1 cellular context compared by ENCODE assay signal in the genomic region with DNA sequence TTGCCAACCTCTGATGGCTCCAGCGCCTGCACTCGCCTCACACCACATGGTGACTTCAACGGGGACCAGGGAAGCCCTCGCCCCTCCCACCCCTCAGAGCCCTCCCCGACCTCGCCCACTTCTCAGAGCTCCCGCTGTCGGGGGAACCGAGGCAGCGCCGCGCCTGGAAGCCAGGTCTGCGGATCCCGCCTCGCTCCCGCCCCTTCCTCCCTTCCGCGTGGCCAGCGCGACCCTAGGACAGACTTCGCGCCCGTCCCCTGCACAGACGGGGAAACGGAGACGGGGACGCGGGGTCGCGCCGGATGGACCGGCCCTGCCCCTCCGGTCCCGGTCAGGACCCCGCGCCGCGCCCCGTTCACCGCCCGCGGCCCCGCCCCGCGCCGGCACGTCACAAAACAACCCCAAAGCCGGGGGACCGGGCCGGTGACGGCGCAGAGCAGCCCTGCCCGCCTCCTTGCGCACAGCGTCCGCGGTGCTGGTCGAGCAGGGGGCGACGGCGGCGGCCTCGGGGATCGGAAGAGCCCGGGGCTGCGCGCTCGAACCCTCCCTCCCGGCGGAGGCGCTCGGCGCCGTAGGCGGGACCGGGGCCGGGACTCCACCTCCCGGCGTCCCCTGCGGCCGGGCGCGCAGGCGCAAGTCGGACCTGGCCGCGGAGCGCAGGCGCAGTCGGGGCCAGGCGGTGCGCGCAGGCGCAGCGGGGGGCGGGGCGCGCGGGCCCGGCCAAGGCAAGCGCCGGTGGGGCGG.
TF ChIP-seq lines count a peak whose summit lies in the region.

No MANE protein-coding gene starts in this region.

TF ChIP-seq in HepG2, 621 proteins besides CTCF, POLR2A, EP300 and RAD21 (continued from another document and continues in another):
- TF ChIP-seq AFF4 (CRISPR knock-in tag; IDR thresholded peaks at IDR 0.05) (no peak), ARID2 (CRISPR knock-in tag; IDR thresholded peaks at IDR 0.05; ENCODE audit: borderline replicate concordance) (no peak), PLRG1 (conservative IDR thresholded peaks at IDR 0.05) (no peak), ZNF672 (CRISPR knock-in tag; IDR thresholded peaks at IDR 0.05) (no peak), ZNF33A (CRISPR knock-in tag; IDR thresholded peaks at IDR 0.05; ENCODE audit: borderline replicate concordance) (no peak), ARID5B (CRISPR knock-in tag; IDR thresholded peaks at IDR 0.05) (no peak), REXO4 (CRISPR knock-in tag; IDR thresholded peaks at IDR 0.05; ENCODE audit: borderline replicate concordance) (0 out of 2 replicates have a peak, but pooled peaks have one; percentile 18), TFDP1 (CRISPR knock-in tag; IDR thresholded peaks at IDR 0.05; ENCODE audit: borderline replicate concordance) (no peak), THAP11 (CRISPR knock-in tag; IDR thresholded peaks at IDR 0.05) (peak; percentile 92), HOXD1 (CRISPR knock-in tag; IDR thresholded peaks at IDR 0.05) (no peak), KDM1A (CRISPR knock-in tag; IDR thresholded peaks at IDR 0.05) (no peak), JUNB (CRISPR knock-in tag; IDR thresholded peaks at IDR 0.05; ENCODE audit: borderline replicate concordance) (no peak), TCF7 (IDR thresholded peaks at IDR 0.05; ENCODE audit: low read depth) (no peak), IRF1 (CRISPR knock-in tag; IDR thresholded peaks at IDR 0.05; ENCODE audit: low read depth) (no peak), SIN3A (IDR thresholded peaks at IDR 0.05; ENCODE audit: borderline replicate concordance, low read depth, low read length) (no peak), ATF7-NPFF (CRISPR knock-in tag; IDR thresholded peaks at IDR 0.05; ENCODE audit: low read depth) (peak; percentile 81; the same call in 1 of the 2 replicates), ZNF17 (CRISPR knock-in tag; IDR thresholded peaks at IDR 0.05) (no peak), NFE2 (CRISPR knock-in tag; IDR thresholded peaks at IDR 0.05) (no peak), ZSCAN20 (CRISPR knock-in tag; IDR thresholded peaks at IDR 0.05; ENCODE audit: borderline replicate concordance) (no peak; the same call in 1 of the 2 replicates), CHD4 (IDR thresholded peaks at IDR 0.05; ENCODE audit: borderline replicate concordance, low read length) (no peak; the same call in 1 of the 2 replicates), KAT7 (CRISPR knock-in tag; IDR thresholded peaks at IDR 0.05; ENCODE audit: borderline replicate concordance) (no peak; the same call in 1 of the 2 replicates), MXI1 (IDR thresholded peaks at IDR 0.05; ENCODE audit: borderline replicate concordance, low read depth, low read length) (peak; percentile 73; the same call in 1 of the 3 replicates), ZBTB44 (CRISPR knock-in tag; IDR thresholded peaks at IDR 0.05) (no peak), ZNF773 (CRISPR knock-in tag; IDR thresholded peaks at IDR 0.05; ENCODE audit: borderline replicate concordance) (no peak), TCF12 (IDR thresholded peaks at IDR 0.05) (no peak), TCF12 (CRISPR knock-in tag; IDR thresholded peaks at IDR 0.05) (0 out of 2 replicates have a peak, but pooled peaks have one; percentile 34), ZNF20 (CRISPR knock-in tag; IDR thresholded peaks at IDR 0.05) (no peak), USF2 (IDR thresholded peaks at IDR 0.05; ENCODE audit: low read depth, low read length) (no peak), USF2 (CRISPR knock-in tag; IDR thresholded peaks at IDR 0.05; ENCODE audit: borderline replicate concordance) (no peak), MAZ (IDR thresholded peaks at IDR 0.05; ENCODE audit: borderline replicate concordance, low read depth, low read length) (no peak), MAZ (CRISPR knock-in tag; IDR thresholded peaks at IDR 0.05; ENCODE audit: low read depth) (peak; percentile 51; the same call in 1 of the 2 replicates), ZNF713 (CRISPR knock-in tag; IDR thresholded peaks at IDR 0.05) (no peak; the same call in 1 of the 2 replicates), MLX (CRISPR knock-in tag; IDR thresholded peaks at IDR 0.05) (no peak), SMC3 (IDR thresholded peaks at IDR 0.05; ENCODE audit: low read length) (no peak), HOXA3 (CRISPR knock-in tag; IDR thresholded peaks at IDR 0.05) (peak; percentile 37; the same call in 1 of the 2 replicates), ESRRA (CRISPR knock-in tag; IDR thresholded peaks at IDR 0.05; ENCODE audit: low read depth) (no peak; the same call in 1 of the 2 replicates), ZNF225 (CRISPR knock-in tag; IDR thresholded peaks at IDR 0.05) (no peak)
- TF ChIP-seq, protein P1, sequence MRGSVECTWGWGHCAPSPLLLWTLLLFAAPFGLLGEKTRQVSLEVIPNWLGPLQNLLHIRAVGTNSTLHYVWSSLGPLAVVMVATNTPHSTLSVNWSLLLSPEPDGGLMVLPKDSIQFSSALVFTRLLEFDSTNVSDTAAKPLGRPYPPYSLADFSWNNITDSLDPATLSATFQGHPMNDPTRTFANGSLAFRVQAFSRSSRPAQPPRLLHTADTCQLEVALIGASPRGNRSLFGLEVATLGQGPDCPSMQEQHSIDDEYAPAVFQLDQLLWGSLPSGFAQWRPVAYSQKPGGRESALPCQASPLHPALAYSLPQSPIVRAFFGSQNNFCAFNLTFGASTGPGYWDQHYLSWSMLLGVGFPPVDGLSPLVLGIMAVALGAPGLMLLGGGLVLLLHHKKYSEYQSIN (CRISPR knock-in tag; IDR thresholded peaks at IDR 0.05; ENCODE audit: borderline replicate concordance) = no peak
- TF ChIP-seq, protein P2, sequence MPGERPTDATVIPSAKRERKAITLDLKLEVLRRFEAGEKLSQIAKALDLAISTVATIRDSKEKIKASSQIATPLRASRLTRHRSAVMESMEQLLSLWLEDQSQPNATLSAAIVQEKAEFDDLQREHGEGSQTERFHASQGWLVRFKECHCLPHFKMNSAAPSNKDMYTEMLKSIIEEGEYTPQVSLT (CRISPR knock-in tag; IDR thresholded peaks at IDR 0.05; ENCODE audit: borderline replicate concordance, low read depth) = no peak; the same call in 1 of the 2 replicates
- TF ChIP-seq, protein P3, sequence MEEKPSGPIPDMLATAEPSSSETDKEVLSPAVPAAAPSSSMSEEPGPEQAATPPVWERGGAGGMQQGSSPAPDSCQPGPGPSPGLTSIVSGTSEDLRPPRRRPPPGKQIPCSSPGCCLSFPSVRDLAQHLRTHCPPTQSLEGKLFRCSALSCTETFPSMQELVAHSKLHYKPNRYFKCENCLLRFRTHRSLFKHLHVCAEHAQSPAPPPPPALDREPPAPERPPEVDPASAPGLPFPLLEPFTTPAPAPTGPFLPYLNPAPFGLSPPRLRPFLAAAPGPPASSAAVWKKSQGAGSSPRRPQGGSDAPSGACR (CRISPR knock-in tag; IDR thresholded peaks at IDR 0.05) = no peak
